In the genomic region with DNA sequence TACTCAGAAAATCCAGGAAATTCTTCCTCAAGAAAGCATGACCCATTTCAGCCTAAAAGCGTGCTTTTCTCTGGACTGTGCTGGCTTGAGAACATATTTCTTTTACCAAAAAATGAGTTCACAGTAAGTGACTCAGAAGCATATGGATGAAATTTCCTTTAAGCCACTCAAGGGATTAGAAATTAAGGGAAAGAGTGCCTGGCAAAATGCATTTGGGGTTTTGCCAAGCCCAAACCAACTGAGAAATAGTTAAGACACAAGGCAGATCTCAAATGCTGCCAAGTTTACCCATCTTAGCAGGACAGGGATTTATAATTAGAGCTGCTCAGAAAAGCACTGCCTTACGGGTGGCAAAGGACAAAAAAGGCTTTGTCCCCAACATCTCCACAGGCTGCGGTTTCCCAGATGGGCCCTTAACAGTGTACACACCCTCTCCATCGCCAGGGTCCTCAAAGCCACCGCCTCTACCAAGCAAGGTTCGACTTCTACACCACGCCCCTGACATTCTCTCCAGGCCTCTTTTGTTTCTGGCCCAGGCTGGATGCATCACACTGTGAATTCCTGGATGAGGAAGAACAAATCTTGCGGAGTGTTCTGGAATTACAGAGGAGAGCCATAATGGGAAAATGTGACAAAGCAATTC, we compare ENCODE assay signal across 10 cellular contexts. TPM values are rescaled to one million over a fixed set of nuclear protein-coding genes. Genes with fewer than 3 reads are reported as not detected.
DNase-seq lines count a peak whose midpoint lies in the region; FAIRE-seq and TF ChIP-seq lines count a peak whose summit lies in the region.
"Had no signal": no experiment of that assay in that cellular context is flagged by ENCODE, and none has a peak within 500 bp of the region (broad histone marks: within the 10 kb centered on the region; RNA-seq: fewer than 3 reads in every experiment).

No MANE protein-coding gene starts in this region.

- H3K4me1 Mint-ChIP-seq in activated T-helper 2 cell treated with anti-CD3 and anti-CD28 coated beads, Interferon-gamma antibody, Interleukin-2, Interleukin-4, amounts not matched to agents 10 μg/mL and 5 μg/mL and 100 μg/mL, durations not matched to agents 14 hours and 24 hours and 36 hours (ENCODE audit: low read depth) = peaks cover 11% of the 10 kb centered on the region

- in situ Hi-C loops in GM13976 (cut with MboI; ENCODE audit: low sequenced_read_pairs, unreplicated experiment) = no loop called here

- H3K27ac ChIP-seq in H1 (ENCODE audit: low read depth, low read length) (no peak overlapping the region), MM.1S (ENCODE audit: low read length) (no peak overlapping the region)

- POLR2A ChIA-PET in H1 (lab: Charles Lee; ENCODE audit: partially characterized antibody) = interaction anchor here (1.3 kb wide), 1 partner anchor 175 kb away, joined by 3 read pairs; no protein-coding TSS in a partner anchor

- no peaks in the 10 kb centered on the region for H3F3A ChIP-seq in MM.1S (ENCODE audit: insufficient read depth, low read length)

- FAIRE-seq in H1 (lab: Jason Lieb, UNC) = no peak

- no peaks in the 10 kb centered on the region for H3K79me2 ChIP-seq in H1 (ENCODE audit: control insufficient read depth in 1 of 2, insufficient read depth in 2 of 2, low read length in 2 of 2)
- H3K79me2 ChIP-seq in MM.1S (ENCODE audit: low read length) = no peaks in the 10 kb centered on the region

- H3K79me1 ChIP-seq in H1 (ENCODE audit: low read depth, low read length) = no peaks in the 10 kb centered on the region

- H3K56ac ChIP-seq in H1 (replicated peaks; ENCODE audit: insufficient read length, low read depth, low read length) = no peak overlapping the region

- H3K18ac ChIP-seq in H1 (ENCODE audit: extremely low read depth, low read length) = no peak overlapping the region

- no peak overlapping the region for H3K27ac Mint-ChIP-seq in activated T-helper 2 cell treated with anti-CD3 and anti-CD28 coated beads, Interferon-gamma antibody, Interleukin-2, Interleukin-4, amounts not matched to agents 10 μg/mL and 5 μg/mL and 100 μg/mL, durations not matched to agents 14 hours and 24 hours and 36 hours

- H3K36me3 Mint-ChIP-seq in activated T-helper 2 cell treated with anti-CD3 and anti-CD28 coated beads, Interferon-gamma antibody, Interleukin-2, Interleukin-4, amounts not matched to agents 10 μg/mL and 5 μg/mL and 100 μg/mL, durations not matched to agents 14 hours and 24 hours and 36 hours (ENCODE audit: low read depth) = no peaks in the 10 kb centered on the region

- TF ChIP-seq RAD21 in H1 (IDR thresholded peaks at IDR 0.05 in 1 of 2, conservative IDR thresholded peaks at IDR 0.05 in 1 of 2; ENCODE audit: low read depth in 2 of 2, low read length in 2 of 2) = no peak

- H4K91ac ChIP-seq in H1 (replicated peaks; ENCODE audit: insufficient read length, low read length) = peak overlapping the region; percentile 12

- H3K9me3 ChIP-seq in H1 (ENCODE audit: insufficient read depth in 2 of 2, low read depth in 1 of 2, low read length in 1 of 2) = no peaks in the 10 kb centered on the region
- H3K9me3 ChIP-seq in MM.1S (replicated peaks; ENCODE audit: insufficient read depth, low read length) = no peaks in the 10 kb centered on the region
- H3K9me3 ChIP-seq: Peyer's patch had no signal

- H2BK20ac ChIP-seq in H1 (ENCODE audit: low read length) = no peak overlapping the region

- no peak for TF ChIP-seq EP300 in H1 (IDR thresholded peaks at IDR 0.05; ENCODE audit: borderline replicate concordance in 1 of 2, low read depth in 2 of 2, low read length in 2 of 2)

- no peak overlapping the region for H3K4ac ChIP-seq in H1 (replicated peaks; ENCODE audit: insufficient read length, low read depth, low read length)

- no peaks in the 10 kb centered on the region; the same call in 1 of the 2 replicates for H3K23me2 ChIP-seq in H1 (ENCODE audit: low read depth, low read length)

- DNase-seq in AG20443 (ENCODE audit: low spot score) = peak; percentile 89
- peak; percentile 77 for DNase-seq in NCI-H2171 treated with DMSO at 0.1 percent for 48 hours (lab: John Stamatoyannopoulos, UW)
- no peak for DNase-seq in H1 (ENCODE audit: low read depth in 1 of 2, low spot score in 2 of 2)
- peak; percentile 93 for DNase-seq in myocyte (ENCODE audit: low read depth)
- DNase-seq in activated T-helper 2 cell treated with anti-CD3 and anti-CD28 coated beads, Interferon-gamma antibody, Interleukin-2, Interleukin-4, amounts not matched to agents 10 μg/mL and 5 μg/mL and 100 μg/mL, durations not matched to agents 14 hours and 24 hours and 36 hours (ENCODE audit: low spot score) = no peak
- DNase-seq in MM.1S = no peak
- no peak for DNase-seq in GM13976 (ENCODE audit: low spot score)
- DNase-seq in ureter (ENCODE audit: low spot score) = no peak
- DNase-seq: CD8-positive, alpha-beta memory T cell; Peyer's patch had no signal

- CTCF ChIA-PET in H1 (lab: Charles Lee; ENCODE audit: partially characterized antibody) = interaction anchor here (1.1 to 2.2 kb wide), 3 partner anchors 104 to 276 kb away, joined by 6 to 18 read pairs (median 6); no protein-coding TSS in a partner anchor

- no peak overlapping the region for H3K23ac ChIP-seq in H1 (ENCODE audit: insufficient read length)

- H4K8ac ChIP-seq in H1 (ENCODE audit: extremely low read depth, insufficient read depth, low read length) = no peak overlapping the region

- peaks cover 9% of the 10 kb centered on the region for H3K27me3 Mint-ChIP-seq in activated T-helper 2 cell treated with anti-CD3 and anti-CD28 coated beads, Interferon-gamma antibody, Interleukin-2, Interleukin-4, amounts not matched to agents 10 μg/mL and 5 μg/mL and 100 μg/mL, durations not matched to agents 14 hours and 24 hours and 36 hours (ENCODE audit: low read depth)

- no peak overlapping the region for H2AK5ac ChIP-seq in H1 (ENCODE audit: low read depth, low read length)

- 83% methylated on average over 8 of the region's 8 CpGs; no CpG with 5 or more reads in 1 of the 2 experiments for WGBS in H1 (ENCODE audit: extremely low coverage in 1 of 2, insufficient coverage in 1 of 2, insufficient read length in 1 of 2, insufficient replicate concordance in 2 of 2, low coverage in 1 of 2, low lambda C conversion rate in 2 of 2, missing lambda C conversion rate in 1 of 2), 2 experiments

- no peak overlapping the region for H4K5ac ChIP-seq in H1 (ENCODE audit: insufficient read length, low read depth, low read length)

- H3K9ac ChIP-seq in H1 (replicated peaks in 1 of 4; ENCODE audit: extremely low read depth in 1 of 4, low read depth in 3 of 4, low read length in 3 of 4) (no peak overlapping the region), MM.1S (ENCODE audit: low read length) (no peak overlapping the region)

- H3K4me3 Mint-ChIP-seq in activated T-helper 2 cell treated with anti-CD3 and anti-CD28 coated beads, Interferon-gamma antibody, Interleukin-2, Interleukin-4, amounts not matched to agents 10 μg/mL and 5 μg/mL and 100 μg/mL, durations not matched to agents 14 hours and 24 hours and 36 hours (ENCODE audit: low read depth) = no peak overlapping the region
- H3K4me3 Mint-ChIP-seq: CD8-positive, alpha-beta memory T cell had no signal

- H3K14ac ChIP-seq in H1 (ENCODE audit: insufficient read length) = no peak overlapping the region

- no peaks in the 10 kb centered on the region for H3K9me3 Mint-ChIP-seq in activated T-helper 2 cell treated with anti-CD3 and anti-CD28 coated beads, Interferon-gamma antibody, Interleukin-2, Interleukin-4, amounts not matched to agents 10 μg/mL and 5 μg/mL and 100 μg/mL, durations not matched to agents 14 hours and 24 hours and 36 hours
- H3K9me3 Mint-ChIP-seq: CD8-positive, alpha-beta memory T cell had no signal

- no peak overlapping the region for H2BK120ac ChIP-seq in H1 (replicated peaks; ENCODE audit: low read depth, low read length)

- H3K4me2 ChIP-seq in H1 (ENCODE audit: insufficient read depth in 1 of 2, low read depth in 2 of 2, low read length in 2 of 2) (no peak overlapping the region), MM.1S (ENCODE audit: low read depth, low read length) (no peak overlapping the region)

- no peaks in the 10 kb centered on the region for H3K9me2 ChIP-seq in MM.1S (replicated peaks; ENCODE audit: insufficient read depth, low read length)

- no peak overlapping the region for H2AFZ ChIP-seq in H1 (ENCODE audit: low read length)
- H2AFZ ChIP-seq in MM.1S (ENCODE audit: low read length) = no peak overlapping the region

- H4K20me1 ChIP-seq in H1 (replicated peaks in 1 of 2; ENCODE audit: control insufficient read depth in 1 of 2, insufficient read depth in 2 of 2, low read length in 2 of 2) (no peaks in the 10 kb centered on the region), MM.1S (ENCODE audit: insufficient read depth, low read length) (no peaks in the 10 kb centered on the region)

- peaks cover 0 to 4% (median under 1%) of the 10 kb centered on the region in 4 experiments; a peak in 2 of 7 replicates for H3K4me1 ChIP-seq in H1 (replicated peaks in 1 of 4; ENCODE audit: control insufficient read depth in 3 of 4, insufficient read depth in 4 of 4, low read length in 3 of 4)
- H3K4me1 ChIP-seq in MM.1S (ENCODE audit: low read length) = no peaks in the 10 kb centered on the region
- H3K4me1 ChIP-seq: Peyer's patch had no signal

- intact Hi-C loops in activated T-helper 2 cell treated with anti-CD3 and anti-CD28 coated beads, Interferon-gamma antibody, Interleukin-2, Interleukin-4, amounts not matched to agents 10 μg/mL and 5 μg/mL and 100 μg/mL, durations not matched to agents 14 hours and 24 hours and 36 hours (cut with micrococcal nuclease) = no loop called here

- TF ChIP-seq POLR2A in H1 (IDR thresholded peaks at IDR 0.05; ENCODE audit: control extremely low read depth in 1 of 2, low read depth in 2 of 2, low read length in 2 of 2) = no peak

- H3K4me3 ChIP-seq in H1 (ENCODE audit: extremely low read depth in 1 of 4, insufficient read depth in 2 of 4, low read depth in 3 of 4, low read length in 4 of 4) (no peak overlapping the region), MM.1S (ENCODE audit: low read length) (no peak overlapping the region)
- H3K4me3 ChIP-seq: Peyer's patch had no signal

- no peak overlapping the region for H2BK15ac ChIP-seq in H1 (ENCODE audit: low read length)

- H3K27me3 ChIP-seq in H1 (replicated peaks in 1 of 4; ENCODE audit: control insufficient read depth in 3 of 4, extremely low read depth in 1 of 4, insufficient read depth in 3 of 4, low read length in 3 of 4) (no peaks in the 10 kb centered on the region), MM.1S (replicated peaks; ENCODE audit: insufficient read depth, low read length) (no peaks in the 10 kb centered on the region)
- H3K27me3 ChIP-seq: Peyer's patch had no signal

- TF ChIP-seq CTCF in H1 (IDR thresholded peaks at IDR 0.05; ENCODE audit: control extremely low read depth in 1 of 3, insufficient read depth in 1 of 3, low read depth in 1 of 3, low read length in 3 of 3) (no peak), MM.1S (IDR thresholded peaks at IDR 0.05; ENCODE audit: low read length) (no peak), GM13976 (IDR thresholded peaks at IDR 0.05; ENCODE audit: borderline replicate concordance, control extremely low read depth, extremely low read depth, insufficient read depth, missing control alignments) (no peak)

- H2BK12ac ChIP-seq in H1 (ENCODE audit: low read depth, low read length) = no peak overlapping the region

- H3K36me3 ChIP-seq in H1 (ENCODE audit: control insufficient read depth in 2 of 4, insufficient read depth in 4 of 4, low read length in 3 of 4) (no peaks in the 10 kb centered on the region), MM.1S (replicated peaks; ENCODE audit: insufficient read depth, low read length) (no peaks in the 10 kb centered on the region)
- H3K36me3 ChIP-seq: Peyer's patch had no signal

- H2BK5ac ChIP-seq in H1 (ENCODE audit: low read depth, low read length) = no peak overlapping the region

RNA-seq across cellular contexts. Expression of a gene that starts 30.1 kb away (rescaled TPM):
- total RNA-seq in H1 (2021; fragmentation: NEBNext Ultra II Directional; extraction: Animal tissue kit (Norgen Biotek cat#: 25700)) = 5.9 and 6.4 TPM in 2 replicates
- 6.8 and 8.0 TPM in 2 replicates for polyA plus RNA-seq in H1 (2011; rRNA removed)
- 7.8 TPM for polyA plus RNA-seq in H1 (2011; cell fraction: cytosol; rRNA removed)
- polyA plus RNA-seq in H1 (2011; cell fraction: nucleus; rRNA removed) = 16.2 TPM
- polyA plus RNA-seq in H1 (2012, experiment 1 of 2) = 6.7 to 8.7 TPM (median 8.4 TPM) in 4 replicates
- polyA plus RNA-seq in H1 (2012, experiment 2 of 2) = 2.2 TPM
- polyA plus RNA-seq in H1 (2013, experiment 1 of 2) = 4.2 TPM
- polyA plus RNA-seq in H1 (2013, experiment 2 of 2) = 5.1 TPM
- 7.2 and 13.7 TPM in 2 replicates for polyA minus RNA-seq in H1 (2011; rRNA and poly(A)+ RNA removed)
- polyA minus RNA-seq in H1 (2011; cell fraction: cytosol; rRNA and poly(A)+ RNA removed) = 5.9 TPM
- polyA minus RNA-seq in H1 (2011; cell fraction: nucleus; rRNA and poly(A)+ RNA removed) = 24.5 TPM
- total RNA-seq in myocyte (1.2 and 2.2 TPM in 2 replicates), ureter (6.0 TPM)
- 1.0 TPM for polyA plus RNA-seq in myocyte (2012)
- 0.80 and 0.98 TPM in 2 replicates for total RNA-seq in activated T-helper 2 cell treated with anti-CD3 and anti-CD28 coated beads, Interferon-gamma antibody, Interleukin-2, Interleukin-4, amounts not matched to agents 10 μg/mL and 5 μg/mL and 100 μg/mL, durations not matched to agents 14 hours and 24 hours and 36 hours

RNA-seq across cellular contexts. Expression of a gene that starts 56.6 kb away (rescaled TPM):
- total RNA-seq in H1 (2021; fragmentation: NEBNext Ultra II Directional; extraction: Animal tissue kit (Norgen Biotek cat#: 25700)) = 34.0 and 34.5 TPM in 2 replicates
- 13.0 and 14.3 TPM in 2 replicates for polyA plus RNA-seq in H1 (2011; rRNA removed)
- 8.8 TPM for polyA plus RNA-seq in H1 (2011; cell fraction: cytosol; rRNA removed)
- 18.9 TPM for polyA plus RNA-seq in H1 (2011; cell fraction: nucleus; rRNA removed)
- 25.9 to 30.4 TPM (median 28.8 TPM) in 4 replicates for polyA plus RNA-seq in H1 (2012, experiment 1 of 2)
- polyA plus RNA-seq in H1 (2012, experiment 2 of 2) = 9.3 TPM
- 32.2 TPM for polyA plus RNA-seq in H1 (2013, experiment 1 of 2)
- polyA plus RNA-seq in H1 (2013, experiment 2 of 2) = 31.1 TPM
- polyA minus RNA-seq in H1 (2011; rRNA and poly(A)+ RNA removed) = 19.2 and 23.2 TPM in 2 replicates
- 16.1 TPM for polyA minus RNA-seq in H1 (2011; cell fraction: cytosol; rRNA and poly(A)+ RNA removed)
- polyA minus RNA-seq in H1 (2011; cell fraction: nucleus; rRNA and poly(A)+ RNA removed) = 54.9 TPM
- total RNA-seq in myocyte (4.3 and 5.1 TPM in 2 replicates), ureter (31.6 TPM)
- 3.4 TPM for polyA plus RNA-seq in myocyte (2012)
- 11.1 and 12.4 TPM in 2 replicates for total RNA-seq in activated T-helper 2 cell treated with anti-CD3 and anti-CD28 coated beads, Interferon-gamma antibody, Interleukin-2, Interleukin-4, amounts not matched to agents 10 μg/mL and 5 μg/mL and 100 μg/mL, durations not matched to agents 14 hours and 24 hours and 36 hours

Comparison
In these comparisons a context has a peak if more than half of its experiments do, and no peak if none do; other contexts are left out.
1. DNase-seq: peak in AG20443 (single experiment), NCI-H2171 treated with DMSO at 0.1 percent for 48 hours (single experiment) and myocyte (single experiment); none in H1 (0 of 2), activated T-helper 2 cell treated with anti-CD3 and anti-CD28 coated beads, Interferon-gamma antibody, Interleukin-2, Interleukin-4, amounts not matched to agents 10 μg/mL and 5 μg/mL and 100 μg/mL, durations not matched to agents 14 hours and 24 hours and 36 hours (single experiment), MM.1S (single experiment), GM13976 (single experiment) and ureter (single experiment).